ENCODE assay signal across 8 cellular contexts in genomic region chr1:32013386-32014198, GRCh38. TPM values are rescaled to one million over a fixed set of nuclear protein-coding genes. Genes with fewer than 3 reads are reported as not detected.
DNase-seq lines count a peak whose midpoint lies in the region; ATAC-seq and TF ChIP-seq lines count a peak whose summit lies in the region.

KHDRBS1 (plus strand) TSS chr1:32013868; CDS start chr1:32013996, 128 bp downstream.

- intact Hi-C loops in activated CD4-positive, alpha-beta T cell treated with anti-CD3 and anti-CD28 coated beads for 36 hours (cut with DNase I, micrococcal nuclease), result loop anchor here (1.0 to 10.0 kb wide), 17 partner anchors 29 to 804 kb away; partner anchors contain the start of genes EIF3I (in 1 of the 2), HDAC1 (in 1 of the 2), KPNA6 (in 1 of the 2) and PEF1 (in 1 of the 2)

- POLR2A ChIA-PET in activated CD4-positive, alpha-beta T cell treated with anti-CD3 and anti-CD28 coated beads for 36 hours (lab: Charles Lee), result interaction anchor here (0.5 to 1.1 kb wide), 10 partner anchors 28 to 717 kb away, joined by 3 to 7 read pairs (median 3); partner anchors contain the start of genes SNRNP40 and TXLNA

- H3K27me3 Mint-ChIP-seq in activated CD4-positive, alpha-beta T cell treated with anti-CD3 and anti-CD28 coated beads for 36 hours, result no peaks in the 10 kb centered on the region

- H3K9me3 Mint-ChIP-seq in activated CD4-positive, alpha-beta T cell treated with anti-CD3 and anti-CD28 coated beads for 36 hours (ENCODE audit: low read depth), result no peaks in the 10 kb centered on the region

- H3K4me3 ChIP-seq in choroid plexus epithelial cell (ENCODE audit: low read depth, low read length) (peak within 1 kb of the TSS; percentile 99), kidney epithelial cell (ENCODE audit: low read depth, low read length) (peak within 1 kb of the TSS; percentile 100)

- no peak for TF ChIP-seq CTCF in choroid plexus epithelial cell (conservative IDR thresholded peaks at IDR 0.05; ENCODE audit: low read depth, low read length)
- no peak for TF ChIP-seq CTCF in kidney epithelial cell (IDR thresholded peaks at IDR 0.05; ENCODE audit: insufficient read depth, low read length, poor library complexity, severe bottlenecking)

- H3K4me1 Mint-ChIP-seq in activated CD4-positive, alpha-beta T cell treated with anti-CD3 and anti-CD28 coated beads for 36 hours, result peaks cover 27% of the 10 kb centered on the region

- H3K27ac Mint-ChIP-seq in activated CD4-positive, alpha-beta T cell treated with anti-CD3 and anti-CD28 coated beads for 36 hours, result peak within 1 kb of the TSS; percentile 95

- peak within 1 kb of the TSS; percentile 97 for H3K4me3 Mint-ChIP-seq in activated CD4-positive, alpha-beta T cell treated with anti-CD3 and anti-CD28 coated beads for 36 hours

- H3K36me3 Mint-ChIP-seq in activated CD4-positive, alpha-beta T cell treated with anti-CD3 and anti-CD28 coated beads for 36 hours (ENCODE audit: low read depth), result peaks cover 29% of the 10 kb centered on the region

- H3K36me3 ChIP-seq in kidney epithelial cell (ENCODE audit: control insufficient read depth, insufficient read depth, low read length), result no peaks in the 10 kb centered on the region

- peak; percentile 82 for ATAC-seq in HG03442 (IDR thresholded peaks at IDR 0.05; ENCODE audit: unreplicated experiment)
- peak; percentile 90 for ATAC-seq in activated CD4-positive, alpha-beta T cell treated with anti-CD3 and anti-CD28 coated beads for 36 hours

- DNase-seq in Ammon's horn (ENCODE audit: low spot score), result peak; percentile 99
- peak; percentile 98 for DNase-seq in GM19238 (ENCODE audit: insufficient read length, low spot score)
- DNase-seq in NCI-H524 (lab: John Stamatoyannopoulos, UW), result peak; percentile 97 to 99
- peak; percentile 99 for DNase-seq in activated CD4-positive, alpha-beta T cell treated with anti-CD3 and anti-CD28 coated beads for 36 hours
- peak; percentile 99 for DNase-seq in choroid plexus epithelial cell (ENCODE audit: low read depth)
- DNase-seq in kidney epithelial cell (ENCODE audit: low read depth), result peak; percentile 89
- peak; percentile 97 to 98 for DNase-seq in stimulated activated CD4-positive, alpha-beta T cell treated with anti-CD3 and anti-CD28 coated beads, Interleukin-15, amount 100 ng/mL, for 48 hours (ENCODE audit: low read depth in 2 of 2)

- no peaks in the 10 kb centered on the region for H3K27me3 ChIP-seq in kidney epithelial cell (ENCODE audit: control insufficient read depth, insufficient read depth, low read length)

- CTCF ChIA-PET in activated CD4-positive, alpha-beta T cell treated with anti-CD3 and anti-CD28 coated beads for 36 hours (lab: Charles Lee), result interaction anchor here (0.6 to 1.3 kb wide), 7 partner anchors 9 to 98 kb away, joined by 3 to 4 read pairs (median 3); no protein-coding TSS in a partner anchor

RNA-seq across cellular contexts. Expression of gene KHDRBS1, which starts in this region (rescaled TPM):
- 100 to 1,000 TPM; 198 to 206 TPM for total RNA-seq in activated CD4-positive, alpha-beta T cell treated with anti-CD3 and anti-CD28 coated beads for 36 hours
- total RNA-seq in kidney epithelial cell, result 95.8 and 110 TPM in 2 replicates

Comparison
In these comparisons a context has a peak if more than half of its experiments do, and no peak if none do; other contexts are left out.
1. Peak in every context shown above with its lines: DNase-seq, ATAC-seq and H3K4me3 ChIP-seq.